Comparison of ENCODE assay signal across 10 cellular contexts in genomic region chr13:30752201-30752797, GRCh38. TPM values are rescaled to one million over a fixed set of nuclear protein-coding genes. Genes with fewer than 3 reads are reported as not detected.
DNase-seq lines count a peak whose midpoint lies in the region; ATAC-seq and TF ChIP-seq lines count a peak whose summit lies in the region.
"Had no signal": no experiment of that assay in that cellular context is flagged by ENCODE, and none has a peak within 500 bp of the region (broad histone marks: within the 10 kb centered on the region; RNA-seq: fewer than 3 reads in every experiment).

No MANE protein-coding gene starts in this region.

- no peaks in the 10 kb centered on the region for H3K4me1 ChIP-seq in effector memory CD4-positive, alpha-beta T cell (ENCODE audit: control insufficient read depth, insufficient read depth, low read length, poor library complexity, severe bottlenecking)
- H3K4me1 ChIP-seq in mucosa of descending colon (ENCODE audit: low read depth), result peaks cover 1% of the 10 kb centered on the region
- H3K4me1 ChIP-seq: foreskin keratinocyte had no signal

- ATAC-seq in mucosa of descending colon (peak; percentile 13), HG03025 (IDR thresholded peaks at IDR 0.05; ENCODE audit: low FRiP score, unreplicated experiment) (no peak), HG03280 (IDR thresholded peaks at IDR 0.05; ENCODE audit: unreplicated experiment) (no peak)
- ATAC-seq: foreskin keratinocyte had no signal

- intact Hi-C loops in mucosa of descending colon (cut with DNase I, micrococcal nuclease), result no loop called here

- H3K27me3 ChIP-seq in effector memory CD4-positive, alpha-beta T cell (replicated peaks; ENCODE audit: control insufficient read depth, insufficient read depth, low read length, poor library complexity, severe bottlenecking), result no peaks in the 10 kb centered on the region

- TF ChIP-seq CTCF in mucosa of descending colon (IDR thresholded peaks at IDR 0.05), result no peak

- DNase-seq in D341Med (ENCODE audit: low spot score), result peak; percentile 73
- peak; percentile 73 for DNase-seq in NCI-H2107 treated with DMSO at 0.1 percent for 48 hours (lab: John Stamatoyannopoulos, UW; ENCODE audit: unreplicated experiment)
- no peak for DNase-seq in effector memory CD4-positive, alpha-beta T cell
- DNase-seq in mucosa of descending colon, result no peak
- no peak for DNase-seq in amniotic stem cell (lab: John Stamatoyannopoulos, UW)
- no peak for DNase-seq in NCI-H1694 treated with DMSO at 0.1 percent for 48 hours (lab: John Stamatoyannopoulos, UW)
- DNase-seq: foreskin keratinocyte, MM.1S had no signal

- no peaks in the 10 kb centered on the region for H3K9me3 ChIP-seq in effector memory CD4-positive, alpha-beta T cell (ENCODE audit: control insufficient read depth, low read length)
- no peaks in the 10 kb centered on the region for H3K9me3 ChIP-seq in mucosa of descending colon

- H3K4me3 ChIP-seq in effector memory CD4-positive, alpha-beta T cell (ENCODE audit: insufficient read depth, low read depth, low read length, poor library complexity, severe bottlenecking), result no peak overlapping the region
- no peak overlapping the region for H3K4me3 ChIP-seq in mucosa of descending colon

- peaks cover 32% of the 10 kb centered on the region for H3K36me3 ChIP-seq in effector memory CD4-positive, alpha-beta T cell (ENCODE audit: control insufficient read depth, insufficient read depth, low read length)
- no peaks in the 10 kb centered on the region for H3K36me3 ChIP-seq in mucosa of descending colon (ENCODE audit: low read depth)

- peak overlapping the region; percentile 14 for H3K27ac ChIP-seq in effector memory CD4-positive, alpha-beta T cell (ENCODE audit: insufficient read depth, low read length, poor library complexity, severe bottlenecking)
- H3K27ac ChIP-seq: foreskin keratinocyte had no signal

RNA-seq across cellular contexts. Expression of gene ALOX5AP, which starts 17.0 kb away (rescaled TPM):
- total RNA-seq in mucosa of descending colon, result 10 to 100 TPM in 2 of 3 donors, 1 to 10 TPM in 1; 5.1 to 13.8 (median 11.8) TPM

Comparison
In these comparisons a context has a peak if more than half of its experiments do, and no peak if none do; other contexts are left out.
1. DNase-seq: peak in D341Med (single experiment) and NCI-H2107 treated with DMSO at 0.1 percent for 48 hours (single experiment); none in effector memory CD4-positive, alpha-beta T cell (0 of 3), mucosa of descending colon (0 of 3), amniotic stem cell (single experiment) and NCI-H1694 treated with DMSO at 0.1 percent for 48 hours (single experiment).